Comparison of ENCODE assay signal across 8 cellular contexts in the genomic region with DNA sequence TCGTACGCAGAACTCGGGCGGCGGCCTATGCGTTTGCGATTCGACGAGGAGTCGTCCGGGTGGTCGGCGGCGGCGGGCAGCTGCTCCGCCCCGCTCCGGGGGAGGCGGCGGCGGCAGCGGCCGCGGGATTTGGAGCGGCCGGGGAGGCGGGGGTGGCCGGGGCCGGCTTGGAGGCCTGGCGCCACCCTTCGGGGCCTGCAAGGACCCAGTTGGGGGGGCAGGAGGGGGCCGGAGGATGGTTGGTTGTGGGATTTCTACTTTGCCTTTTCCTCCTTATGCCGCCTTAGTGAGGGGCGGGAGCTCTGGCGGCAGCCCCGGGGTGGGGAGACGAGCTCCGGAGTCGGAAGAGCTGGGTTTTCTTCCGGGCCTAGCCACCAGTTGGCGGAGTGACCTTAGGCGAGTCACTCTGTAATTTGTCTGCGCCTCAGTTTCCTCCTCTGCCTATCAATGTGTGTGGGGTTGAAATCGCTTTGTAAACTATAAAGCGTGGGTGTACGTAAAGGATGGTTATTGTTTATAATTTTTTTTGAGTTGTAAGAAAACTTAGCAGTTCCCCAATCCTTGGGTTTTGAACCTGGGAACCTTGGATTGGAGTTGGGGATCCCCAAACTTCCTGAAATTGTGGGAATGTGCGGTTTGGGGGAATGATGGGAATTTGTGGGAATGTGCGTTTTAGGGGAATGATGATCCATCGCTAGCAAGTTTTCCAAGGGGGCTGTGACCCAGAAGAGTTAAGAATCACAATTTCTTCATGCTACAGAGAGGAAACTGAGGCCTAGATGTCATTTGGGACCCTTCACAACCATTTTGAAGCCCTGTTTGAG. TPM values are rescaled to one million over a fixed set of nuclear protein-coding genes. Genes with fewer than 3 reads are reported as not detected.
DNase-seq lines count a peak whose midpoint lies in the region; ATAC-seq lines count a peak whose summit lies in the region.

No MANE protein-coding gene starts in this region.

- H3K36me3 ChIP-seq in adipocyte (ENCODE audit: control insufficient read depth, insufficient read depth, low read length, severe bottlenecking) = peaks cover 31% of the 10 kb centered on the region
- H3K36me3 ChIP-seq in skeletal muscle tissue (ENCODE audit: control insufficient read depth in 3 of 3, insufficient read depth in 3 of 3, low read length in 3 of 3) = peaks cover 15 to 27% (median 26%) of the 10 kb centered on the region in 3 donors

- H3K9ac ChIP-seq in adipocyte (ENCODE audit: low read length) = peak overlapping the region; percentile 92
- peak overlapping the region; percentile 85 to 87 (median 86) for H3K9ac ChIP-seq in skeletal muscle tissue (ENCODE audit: low read depth in 1 of 3, low read length in 3 of 3)

- H3K4me1 ChIP-seq in adipocyte (ENCODE audit: control insufficient read depth, insufficient read depth, low read length) (peaks cover 25% of the 10 kb centered on the region), skeletal muscle tissue (ENCODE audit: control insufficient read depth in 3 of 3, insufficient read depth in 3 of 3, low read length in 3 of 3) (peaks cover 9 to 56% (median 43%) of the 10 kb centered on the region in 3 donors)

- no peak for DNase-seq in Right ventricle myocardium inferior (ENCODE audit: missing footprints)
- no peak for DNase-seq in cardiac septum (ENCODE audit: low spot score)
- peak; percentile 72 for DNase-seq in OCI-M1 (lab: John Stamatoyannopoulos, UW)
- DNase-seq in adipocyte (ENCODE audit: low read depth) = peak; percentile 74
- peak; percentile 49 for DNase-seq in hepatic stellate cell (ENCODE audit: low spot score)
- no peak for DNase-seq in posterior vena cava (ENCODE audit: low spot score)

- H3K9me3 ChIP-seq in adipocyte (ENCODE audit: control insufficient read depth, low read length) (no peaks in the 10 kb centered on the region), skeletal muscle tissue (ENCODE audit: control insufficient read depth in 3 of 3, low read length in 3 of 3) (peaks cover 0 to 3% (median 0%) of the 10 kb centered on the region in 3 donors)

- ATAC-seq in Right ventricle myocardium inferior (peak; percentile 30), HG02943 (IDR thresholded peaks at IDR 0.05; ENCODE audit: low read depth, unreplicated experiment) (peak; percentile 44)

- intact Hi-C loops in Right ventricle myocardium inferior (cut with DNase I) = loop anchor here (1.0 to 5.0 kb wide), 5 partner anchors 23 to 193 kb away; a partner anchor contains a TSS
- intact Hi-C loops in cardiac septum (cut with DNase I) = loop anchor here (2.0 kb wide), 1 partner anchor 111 kb away; a partner anchor contains a TSS
- intact Hi-C loops in posterior vena cava (cut with DNase I) = loop anchor here (2.0 to 10.0 kb wide), 3 partner anchors 65 to 113 kb away; a partner anchor contains a TSS

- peak overlapping the region; percentile 87 for H3K4me3 ChIP-seq in adipocyte (ENCODE audit: low read length)
- H3K4me3 ChIP-seq in skeletal muscle tissue (ENCODE audit: low read length in 3 of 3) = peak overlapping the region; percentile 76 to 95 (median 79)

- H3K27me3 ChIP-seq in adipocyte (replicated peaks; ENCODE audit: control insufficient read depth, insufficient read depth, low read length) (no peaks in the 10 kb centered on the region), skeletal muscle tissue (ENCODE audit: control insufficient read depth in 3 of 3, insufficient read depth in 3 of 3, low read length in 3 of 3) (no peaks in the 10 kb centered on the region)

- H3K27ac ChIP-seq in skeletal muscle tissue (ENCODE audit: low read depth, low read length) = peak overlapping the region; percentile 95

RNA-seq across cellular contexts. Expression of a gene that starts 0.7 kb away (rescaled TPM):
- total RNA-seq in Right ventricle myocardium inferior = 32.3 TPM
- 52.6 TPM for total RNA-seq in cardiac septum
- 39.1 TPM for total RNA-seq in skeletal muscle tissue
- 10 to 100 TPM; 61.7 to 65.8 TPM for total RNA-seq in posterior vena cava

RNA-seq across cellular contexts. Expression of a gene that starts 1.2 kb away (rescaled TPM):
- total RNA-seq in Right ventricle myocardium inferior (17.3 TPM), cardiac septum (20.6 TPM), skeletal muscle tissue (15.7 TPM), posterior vena cava (10 to 100 TPM; 23.8 to 27.5 TPM)

Comparison
In these comparisons a context has a peak if more than half of its experiments do, and no peak if none do; other contexts are left out.
1. DNase-seq: peak in OCI-M1 (single experiment), adipocyte (single experiment) and hepatic stellate cell (single experiment); none in Right ventricle myocardium inferior (single experiment), cardiac septum (single experiment) and posterior vena cava (single experiment).